20 cellular contexts compared by ENCODE assay signal in the genomic region with DNA sequence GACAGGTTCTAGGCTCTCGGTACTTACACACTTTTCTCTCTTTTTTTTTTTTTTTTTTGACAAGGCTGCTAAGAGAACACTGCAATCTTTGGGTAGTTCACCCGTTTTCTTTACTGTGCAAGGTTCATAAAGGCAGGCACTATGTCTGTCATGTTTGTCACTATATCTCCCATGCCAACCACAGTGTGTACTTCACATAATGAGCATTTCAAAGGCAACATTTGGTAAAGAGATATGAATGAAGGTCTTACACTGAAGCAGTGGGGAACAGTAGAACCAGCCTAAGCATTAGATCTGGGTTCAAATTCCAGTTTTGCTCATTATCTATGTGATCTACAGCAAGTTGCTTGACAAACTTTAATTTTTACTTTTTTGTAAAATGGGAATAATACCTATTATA. TPM values are rescaled to one million over a fixed set of nuclear protein-coding genes. Genes with fewer than 3 reads are reported as not detected.
DNase-seq lines count a peak whose midpoint lies in the region; ATAC-seq, FAIRE-seq and TF ChIP-seq lines count a peak whose summit lies in the region.
"Had no signal": no experiment of that assay in that cellular context is flagged by ENCODE, and none has a peak within 500 bp of the region (broad histone marks: within the 10 kb centered on the region; RNA-seq: fewer than 3 reads in every experiment).

No MANE protein-coding gene starts in this region.

- H4K20me1 ChIP-seq in Loucy (ENCODE audit: insufficient read depth, low read length, poor library complexity, severe bottlenecking) (peaks cover 31% of the 10 kb centered on the region), neural progenitor cell (ENCODE audit: low read depth) (peaks cover 31% of the 10 kb centered on the region)

- H3K9me3 Mint-ChIP-seq in chondrocyte (ENCODE audit: low read depth): no peaks in the 10 kb centered on the region
- peaks cover 6% of the 10 kb centered on the region for H3K9me3 Mint-ChIP-seq in neural progenitor cell
- H3K9me3 Mint-ChIP-seq: CD4-positive, alpha-beta T cell; naive thymus-derived CD8-positive, alpha-beta T cell had no signal

- DNase-seq in GM12891 (ENCODE audit: insufficient read length, low spot score) (no peak), chondrocyte (ENCODE audit: low spot score) (no peak), neural progenitor cell (ENCODE audit: low spot score) (no peak), HAP-1 (ENCODE audit: low spot score in 2 of 2) (no peak), NCI-H748 treated with DMSO at 0.1 percent for 48 hours (lab: John Stamatoyannopoulos, UW) (no peak)
- DNase-seq: activated CD4-positive, alpha-beta T cell treated with anti-CD3 and anti-CD28 coated beads for 1 hour; activated CD8-positive, alpha-beta T cell treated with anti-CD3 and anti-CD28 coated beads, Interleukin-2, amount 10 ng/mL, durations not matched to agents 7 days and 5 days; activated gamma-delta T cell; CD4-positive, alpha-beta T cell; esophagus squamous epithelium; GDM1; sigmoid colon had no signal

- no peak for TF ChIP-seq POLR2A in GM12891 (IDR thresholded peaks at IDR 0.05; ENCODE audit: low read depth, low read length)
- TF ChIP-seq POLR2A in GM18505 (IDR thresholded peaks at IDR 0.05; ENCODE audit: borderline replicate concordance, extremely low read depth, insufficient read depth, insufficient read length): no peak

- H3K4me1 Mint-ChIP-seq in chondrocyte (ENCODE audit: low read depth) (peaks cover 26% of the 10 kb centered on the region), neural progenitor cell (peaks cover 13% of the 10 kb centered on the region)

- H3K27me3 ChIP-seq in Loucy (ENCODE audit: insufficient read depth, low read length, poor library complexity, severe bottlenecking) (no peaks in the 10 kb centered on the region), neural progenitor cell (no peaks in the 10 kb centered on the region), HAP-1 (ENCODE audit: low read depth) (no peaks in the 10 kb centered on the region)
- H3K27me3 ChIP-seq: brain microvascular endothelial cell, esophagus squamous epithelium, sigmoid colon, suprapubic skin had no signal

- H3K79me2 ChIP-seq in Loucy (ENCODE audit: insufficient read depth, low read length): peaks cover 35% of the 10 kb centered on the region
- peaks cover 34% of the 10 kb centered on the region for H3K79me2 ChIP-seq in neural progenitor cell (ENCODE audit: low read depth)

- H3F3A ChIP-seq in Loucy (ENCODE audit: low read depth): no peaks in the 10 kb centered on the region
- H3F3A ChIP-seq in neural progenitor cell (ENCODE audit: low read depth): peaks cover 13% of the 10 kb centered on the region

- ATAC-seq in GM18505 (IDR thresholded peaks at IDR 0.05; ENCODE audit: unreplicated experiment) (no peak), GM21423 (IDR thresholded peaks at IDR 0.05; ENCODE audit: unreplicated experiment) (no peak)

- H3K27ac Mint-ChIP-seq in chondrocyte (ENCODE audit: unreplicated experiment) (peak overlapping the region; percentile 3), neural progenitor cell (no peak overlapping the region)
- H3K27ac Mint-ChIP-seq: activated CD8-positive, alpha-beta T cell treated with anti-CD3 and anti-CD28 coated beads, Interleukin-2, amount 10 ng/mL, durations not matched to agents 7 days and 5 days; CD4-positive, alpha-beta T cell; naive thymus-derived CD8-positive, alpha-beta T cell had no signal

- H2AFZ ChIP-seq in Loucy (ENCODE audit: low read length): no peak overlapping the region
- no peak overlapping the region for H2AFZ ChIP-seq in neural progenitor cell (replicated peaks)

- H3K4me3 Mint-ChIP-seq in chondrocyte (ENCODE audit: unreplicated experiment): no peak overlapping the region
- no peak overlapping the region for H3K4me3 Mint-ChIP-seq in neural progenitor cell
- H3K4me3 Mint-ChIP-seq: activated CD8-positive, alpha-beta T cell treated with anti-CD3 and anti-CD28 coated beads, Interleukin-2, amount 10 ng/mL, durations not matched to agents 7 days and 5 days; CD4-positive, alpha-beta T cell had no signal

- no peaks in the 10 kb centered on the region for H3K36me3 Mint-ChIP-seq in chondrocyte (ENCODE audit: low read depth)
- peaks cover 18% of the 10 kb centered on the region for H3K36me3 Mint-ChIP-seq in neural progenitor cell
- H3K36me3 Mint-ChIP-seq: naive thymus-derived CD8-positive, alpha-beta T cell had no signal

- H3K36me3 ChIP-seq in Loucy (ENCODE audit: insufficient read depth, low read length): no peaks in the 10 kb centered on the region; the same call in 1 of the 2 replicates
- no peaks in the 10 kb centered on the region for H3K36me3 ChIP-seq in neural progenitor cell
- H3K36me3 ChIP-seq in HAP-1 (replicated peaks): no peaks in the 10 kb centered on the region
- H3K36me3 ChIP-seq: brain microvascular endothelial cell, esophagus squamous epithelium, sigmoid colon, suprapubic skin had no signal

- H3K9ac ChIP-seq in Loucy (ENCODE audit: low read depth, low read length, poor library complexity, severe bottlenecking): peak overlapping the region; percentile 83
- no peak overlapping the region for H3K9ac ChIP-seq in neural progenitor cell

- peak overlapping the region; percentile 90 for H3K27ac ChIP-seq in neural progenitor cell

- H3K4me3 ChIP-seq in Loucy (ENCODE audit: low read length, poor library complexity, severe bottlenecking) (peak overlapping the region; percentile 74), neural progenitor cell (peak overlapping the region; percentile 58), HAP-1 (no peak overlapping the region)

- H3K9me3 ChIP-seq in Loucy (ENCODE audit: insufficient read depth, low read depth, low read length): no peaks in the 10 kb centered on the region
- H3K9me3 ChIP-seq in neural progenitor cell (ENCODE audit: low read depth): no peaks in the 10 kb centered on the region
- H3K9me3 ChIP-seq in HAP-1: no peaks in the 10 kb centered on the region
- H3K9me3 ChIP-seq: esophagus squamous epithelium, sigmoid colon, suprapubic skin had no signal

- in situ Hi-C loops in HAP-1 (cut with MboI; ENCODE audit: low sequenced_read_pairs): loop anchor here (5.0 kb wide), 1 partner anchor 283 kb away; a partner anchor contains a TSS

- peak overlapping the region; percentile 82 for H3K4me2 ChIP-seq in Loucy (ENCODE audit: low read depth, low read length, poor library complexity, severe bottlenecking)
- peak overlapping the region; percentile 84 for H3K4me2 ChIP-seq in neural progenitor cell

- H3K27me3 Mint-ChIP-seq in chondrocyte (ENCODE audit: low read depth) (no peaks in the 10 kb centered on the region), neural progenitor cell (ENCODE audit: insufficient read depth, low read depth) (peaks cover 4% of the 10 kb centered on the region)
- H3K27me3 Mint-ChIP-seq: CD4-positive, alpha-beta T cell had no signal

- TF ChIP-seq CTCF in Loucy (conservative IDR thresholded peaks at IDR 0.05; ENCODE audit: low read length) (no peak), chondrocyte (IDR thresholded peaks at IDR 0.05) (no peak), neural progenitor cell (IDR thresholded peaks at IDR 0.05) (no peak)

- H3K4me1 ChIP-seq in Loucy (ENCODE audit: insufficient read depth, low read length, poor library complexity, severe bottlenecking) (peaks cover 31% of the 10 kb centered on the region), neural progenitor cell (peaks cover 17% of the 10 kb centered on the region), HAP-1 (peaks cover 23% of the 10 kb centered on the region)

- peak; percentile 16 for FAIRE-seq in GM12891 (lab: Jason Lieb, UNC)
- FAIRE-seq: colon, HTR-8/SVneo had no signal

- no peaks in the 10 kb centered on the region for H3K9me2 ChIP-seq in Loucy (replicated peaks; ENCODE audit: low read depth, low read length)

TF ChIP-seq in GM12891, 5 proteins besides CTCF, POLR2A, EP300 and RAD21:
- TF ChIP-seq PAX5 (IDR thresholded peaks at IDR 0.05; ENCODE audit: insufficient read depth, low read length, severe bottlenecking) (no peak), TAF1 (IDR thresholded peaks at IDR 0.05; ENCODE audit: low read depth, low read length) (no peak), POU2F2 (IDR thresholded peaks at IDR 0.05; ENCODE audit: low read depth, low read length) (no peak), SPI1 (IDR thresholded peaks at IDR 0.05; ENCODE audit: low read depth, low read length) (no peak), POLR2AphosphoS5 (IDR thresholded peaks at IDR 0.05; ENCODE audit: low read depth, low read length) (no peak)

RNA-seq across cellular contexts. Expression of a gene that starts 1.5 kb away (rescaled TPM):
- 38.4 TPM for polyA plus RNA-seq in GM12891 (2012; ENCODE audit: low read depth, missing spikeins)
- total RNA-seq in chondrocyte (63.2 to 75.9 TPM (median 73.1 TPM) in 3 replicates), neural progenitor cell (ENCODE audit: low replicate concordance) (227 and 248 TPM in 2 replicates)
